Comparison of ENCODE assay signal across 25 cellular contexts in the genomic region with DNA sequence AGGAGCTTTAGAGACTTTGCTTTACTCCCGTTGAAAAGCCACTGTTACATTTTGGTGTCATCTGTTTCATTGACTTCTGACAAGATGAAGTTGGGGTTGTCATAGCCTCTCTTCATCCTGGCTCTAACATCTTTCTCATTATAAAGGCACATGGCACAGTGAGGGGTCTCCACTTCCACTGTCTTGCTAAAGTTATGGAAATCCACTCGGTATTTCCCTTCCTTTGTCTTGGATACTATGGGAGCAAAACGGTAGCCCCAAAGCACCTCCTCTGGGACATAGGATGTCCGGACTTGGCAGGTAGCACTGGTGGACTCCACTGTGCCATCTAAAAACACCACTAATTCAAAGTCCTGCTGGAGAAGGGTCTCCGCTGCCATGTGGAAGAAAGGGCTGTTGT. TPM values are rescaled to one million over a fixed set of nuclear protein-coding genes. Genes with fewer than 3 reads are reported as not detected.
"Had no signal": no experiment of that assay in that cellular context is flagged by ENCODE, and none has a peak within 500 bp of the region (broad histone marks: within the 10 kb centered on the region; RNA-seq: fewer than 3 reads in every experiment).

No MANE protein-coding gene starts in this region.

- H3K9ac ChIP-seq: SK-N-SH had no signal

- H3K4me3 ChIP-seq: MG63 had no signal

- H3K9me2 ChIP-seq: SK-N-SH had no signal

- H3K27ac ChIP-seq: RWPE1 had no signal

- H3K36me3 ChIP-seq: MG63 had no signal

- H3K9me3 ChIP-seq: MG63, SK-N-SH had no signal

- ATAC-seq: HepG2, Panc1, PC-3 had no signal

- H3K4me2 ChIP-seq: SK-N-SH had no signal

- DNase-seq: IMR-90, Karpas-422, KG1, MG63, NCI-H1092 treated with DMSO at 0.1 percent for 48 hours, NCI-H1436, NCI-H187, NCI-H2029, NCI-H2081 treated with DMSO at 0.1 percent for 48 hours, NCI-H2171, NCI-H226, NCI-H446, NCI-H510A, NCI-H524 treated with DMSO at 0.1 percent for 48 hours, NCI-H69, NCI-H774, PC-3, SHP77, SK-N-SH had no signal

RNA-seq across cellular contexts. Expression of gene KCNJ1, which starts 28.0 kb away (rescaled TPM):
- total RNA-seq: HepG2, HT1080, IMR-90, PC-3, SK-MEL-5 had no signal
- polyA plus RNA-seq: HepG2, IMR-90, SK-N-SH had no signal

RNA-seq across cellular contexts. Expression of gene KCNJ5, which starts 52.1 kb away (rescaled TPM):
- total RNA-seq: HepG2, HT1080, OCI-LY7, PC-3 had no signal
- polyA plus RNA-seq: HepG2 had no signal
